Comparison of ENCODE assay signal across 18 cellular contexts in the genomic region with DNA sequence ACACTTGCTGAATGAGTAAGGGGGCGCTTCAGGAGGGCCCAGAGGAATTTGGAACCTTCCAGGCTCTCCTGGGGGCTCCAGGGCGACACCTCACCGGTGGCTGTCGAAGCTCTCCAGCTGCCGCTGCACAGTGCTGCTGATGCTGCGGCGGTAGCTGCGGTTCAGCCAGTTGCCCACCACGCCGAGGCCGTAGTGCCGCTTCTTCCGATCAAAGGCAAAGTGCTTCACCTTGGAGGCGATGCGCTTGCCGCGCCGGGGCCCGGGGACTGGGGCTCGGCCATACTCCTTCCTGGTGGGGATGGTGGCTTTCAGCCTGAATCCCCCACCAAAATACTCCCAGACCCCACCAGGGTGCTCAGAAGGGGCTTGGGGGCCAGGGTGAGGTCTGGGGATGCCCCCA. TPM values are rescaled to one million over a fixed set of nuclear protein-coding genes. Genes with fewer than 3 reads are reported as not detected.
A peak's percentile ranks its signal among the peaks of the same experiment; 100 is the strongest.
DNase-seq lines count a peak whose midpoint lies in the region; ATAC-seq, FAIRE-seq and TF ChIP-seq lines count a peak whose summit lies in the region.
"Had no signal": no experiment of that assay in that cellular context is flagged by ENCODE, and none has a peak within 500 bp of the region (broad histone marks: within the 10 kb centered on the region; RNA-seq: fewer than 3 reads in every experiment).

No MANE protein-coding gene starts in this region.

- H3K9me3 Mint-ChIP-seq in stimulated activated naive B cell treated with anti-CD40 and anti-IgM and Interleukin-4, amounts not matched to agents 10 μg/mL and 1 μg/mL and 100 μg/mL, for 72 hours, result no peaks in the 10 kb centered on the region
- H3K9me3 Mint-ChIP-seq: CD4-positive, CD25-positive, alpha-beta regulatory T cell; H9 had no signal

- peak overlapping the region; percentile 32 for H3K27ac Mint-ChIP-seq in stimulated activated naive B cell treated with anti-CD40 and anti-IgM and Interleukin-4, amounts not matched to agents 10 μg/mL and 1 μg/mL and 100 μg/mL, for 72 hours

- H3K9ac ChIP-seq in BLaER1 treated with 17β-estradiol and CSF1 and Interleukin-3, amounts not matched to agents 10 nM and 100 nM, result peak overlapping the region in 7 of 11 experiments; percentile 9 to 54 (median 44); a peak in 9 of 22 replicates
- H3K9ac ChIP-seq in kidney (ENCODE audit: low read length in 2 of 2), result no peak overlapping the region

- POLR2A ChIA-PET in RWPE1 (lab: Yijun Ruan, JAX; ENCODE audit: low non-redundant PET), result no interaction called here

- H3K27me3 ChIP-seq in BLaER1 treated with 17β-estradiol and CSF1 and Interleukin-3, amounts not matched to agents 10 nM and 100 nM, result no peaks in the 10 kb centered on the region

- H3K4me3 ChIP-seq in BLaER1 treated with 17β-estradiol and CSF1 and Interleukin-3, amounts not matched to agents 10 nM and 100 nM, result no peak overlapping the region
- no peak overlapping the region for H3K4me3 ChIP-seq in kidney (ENCODE audit: low read length in 2 of 2)
- H3K4me3 ChIP-seq: A549, K562 had no signal

- peaks cover 27 to 45% of the 10 kb centered on the region in 2 donors for H3K4me1 Mint-ChIP-seq in stimulated activated naive B cell treated with anti-CD40 and anti-IgM and Interleukin-4, amounts not matched to agents 10 μg/mL and 1 μg/mL and 100 μg/mL, for 72 hours
- H3K4me1 Mint-ChIP-seq: CD4-positive, CD25-positive, alpha-beta regulatory T cell; H9 had no signal

- H4K20me1 ChIP-seq in BLaER1 treated with 17β-estradiol and CSF1 and Interleukin-3, amounts not matched to agents 10 nM and 100 nM, result peaks cover 0 to 22% (median 0%) of the 10 kb centered on the region in 11 experiments; a peak in 5 of 22 replicates

- TF ChIP-seq CTCF in RWPE1 (conservative IDR thresholded peaks at IDR 0.05; ENCODE audit: low read depth) (no peak), kidney (IDR thresholded peaks at IDR 0.05; ENCODE audit: borderline replicate concordance, extremely low read depth, insufficient read depth) (no peak)

- peaks cover 49 to 65% (median 54%) of the 10 kb centered on the region in 10 experiments for H3K4me1 ChIP-seq in BLaER1 treated with 17β-estradiol and CSF1 and Interleukin-3, amounts not matched to agents 10 nM and 100 nM
- no peaks in the 10 kb centered on the region for H3K4me1 ChIP-seq in kidney (ENCODE audit: control insufficient read depth in 1 of 2, insufficient read depth in 1 of 2, low read depth in 1 of 2, low read length in 2 of 2)
- H3K4me1 ChIP-seq: A549 had no signal

- DNase-seq in RWPE1 (ENCODE audit: low spot score), result no peak
- DNase-seq in kidney, result peak; percentile 72
- no peak for DNase-seq in stimulated activated naive B cell treated with anti-CD40 and anti-IgM and Interleukin-4, amounts not matched to agents 10 μg/mL and 1 μg/mL and 100 μg/mL, for 72 hours
- no peak for DNase-seq in NCI-H146 (lab: John Stamatoyannopoulos, UW)
- DNase-seq: CD4-positive, CD25-positive, alpha-beta regulatory T cell; DMS 273 treated with DMSO at 0.1 percent for 48 hours; GOT3; H9 had no signal

- H3K36me3 Mint-ChIP-seq in stimulated activated naive B cell treated with anti-CD40 and anti-IgM and Interleukin-4, amounts not matched to agents 10 μg/mL and 1 μg/mL and 100 μg/mL, for 72 hours, result peaks cover 42 to 66% of the 10 kb centered on the region in 2 donors

- peak overlapping the region in 8 of 11 experiments; percentile 36 to 97 (median 60); a peak in 13 of 22 replicates for H3K27ac ChIP-seq in BLaER1 treated with 17β-estradiol and CSF1 and Interleukin-3, amounts not matched to agents 10 nM and 100 nM
- H3K27ac ChIP-seq in RWPE1 (peak overlapping the region; percentile 2; the same call in 1 of the 2 replicates), kidney (ENCODE audit: low read depth in 2 of 2, low read length in 2 of 2) (no peak overlapping the region)
- H3K27ac ChIP-seq: A549 had no signal

- CTCF ChIA-PET in RWPE1 (lab: Yijun Ruan, JAX), result interaction anchor here (0.5 to 1.2 kb wide), 2 partner anchors 18 to 408 kb away, joined by 3 read pairs; no protein-coding TSS in a partner anchor

- H3K27me3 Mint-ChIP-seq in stimulated activated naive B cell treated with anti-CD40 and anti-IgM and Interleukin-4, amounts not matched to agents 10 μg/mL and 1 μg/mL and 100 μg/mL, for 72 hours, result no peaks in the 10 kb centered on the region
- H3K27me3 Mint-ChIP-seq: CD4-positive, CD25-positive, alpha-beta regulatory T cell had no signal

- H3K4me2 ChIP-seq in BLaER1 treated with 17β-estradiol and CSF1 and Interleukin-3, amounts not matched to agents 10 nM and 100 nM, result peak overlapping the region in 10 of 11 experiments; percentile 69 to 97 (median 90); a peak in 17 of 22 replicates
- H3K4me2 ChIP-seq: A549 had no signal

- intact Hi-C loops in kidney (cut with DNase I), result no loop called here

- no peak overlapping the region for H3K4me3 Mint-ChIP-seq in stimulated activated naive B cell treated with anti-CD40 and anti-IgM and Interleukin-4, amounts not matched to agents 10 μg/mL and 1 μg/mL and 100 μg/mL, for 72 hours
- H3K4me3 Mint-ChIP-seq: CD4-positive, CD25-positive, alpha-beta regulatory T cell; H9 had no signal

- H3K9me3 ChIP-seq in BLaER1 treated with 17β-estradiol and CSF1 and Interleukin-3, amounts not matched to agents 10 nM and 100 nM (replicated peaks in 1 of 11), result no peaks in the 10 kb centered on the region
- H3K9me3 ChIP-seq in kidney (ENCODE audit: control insufficient read depth in 1 of 2, low read length in 2 of 2), result no peaks in the 10 kb centered on the region
- H3K9me3 ChIP-seq: A549 had no signal

- FAIRE-seq in kidney (lab: Jason Lieb, UNC), result no peak
- FAIRE-seq: A549, GM12891, K562 had no signal

- H3K36me3 ChIP-seq in BLaER1 treated with 17β-estradiol and CSF1 and Interleukin-3, amounts not matched to agents 10 nM and 100 nM, result peaks cover 47 to 89% (median 72%) of the 10 kb centered on the region in 11 experiments
- H3K36me3 ChIP-seq in kidney (ENCODE audit: control insufficient read depth in 1 of 2, insufficient read depth in 2 of 2, low read length in 2 of 2), result no peaks in the 10 kb centered on the region

- ATAC-seq in stimulated activated naive B cell treated with anti-CD40 and anti-IgM and Interleukin-4, amounts not matched to agents 10 μg/mL and 1 μg/mL and 100 μg/mL, for 72 hours (replicated peaks), result no peak
- no peak for ATAC-seq in HG03571 (IDR thresholded peaks at IDR 0.05; ENCODE audit: unreplicated experiment)
- no peak for ATAC-seq in activated CD4-positive, CD25-positive, alpha-beta regulatory T cell treated with anti-CD3 and anti-CD28 coated beads, Interleukin-2, amount 50 U/mL, for 24 hours
- ATAC-seq: A549, K562 had no signal

RNA-seq across cellular contexts. Expression of a gene that starts 9.3 kb away (rescaled TPM):
- total RNA-seq in kidney, result not detected
- polyA plus RNA-seq in kidney (ENCODE audit: insufficient read depth, low read depth, low replicate concordance), result not detected
- total RNA-seq: CD4-positive, CD25-positive, alpha-beta regulatory T cell; Daoy; G401; K562 had no signal
- polyA plus RNA-seq: AG04450; BJ; CD4-positive, CD25-positive, alpha-beta regulatory T cell; K562 had no signal

RNA-seq across cellular contexts. Expression of a gene that starts 23.8 kb away (rescaled TPM):
- 21.3 TPM for total RNA-seq in kidney
- 5.5 TPM for polyA plus RNA-seq in kidney (ENCODE audit: insufficient read depth, low read depth, low replicate concordance)

RNA-seq across cellular contexts. Expression of a gene that starts 24.5 kb away (rescaled TPM):
- total RNA-seq in kidney, result 58.6 TPM
- 6.8 TPM for polyA plus RNA-seq in kidney (ENCODE audit: insufficient read depth, low read depth, low replicate concordance)

Comparison
In these comparisons a context has a peak if more than half of its experiments do, and no peak if none do; other contexts are left out.
1. H3K27ac ChIP-seq: peak in BLaER1 treated with 17β-estradiol and CSF1 and Interleukin-3, amounts not matched to agents 10 nM and 100 nM (8 of 11) and RWPE1 (single experiment); none in kidney (0 of 2).
2. H3K9ac ChIP-seq: peak in BLaER1 treated with 17β-estradiol and CSF1 and Interleukin-3, amounts not matched to agents 10 nM and 100 nM (7 of 11); none in kidney (0 of 2).